Comparison of ENCODE assay signal across 1 cellular context in genomic region chr14:94394025-94394493, GRCh38.
TF ChIP-seq lines count a peak whose summit lies in the region.

No MANE protein-coding gene starts in this region.

TF ChIP-seq in HepG2, 621 proteins besides CTCF, POLR2A, EP300 and RAD21 (continued from another document and continues in another):
- no peak for TF ChIP-seq SKIL (CRISPR knock-in tag; IDR thresholded peaks at IDR 0.05; ENCODE audit: borderline replicate concordance)
- TF ChIP-seq ZBTB7B (CRISPR knock-in tag; IDR thresholded peaks at IDR 0.05) = no peak
- no peak for TF ChIP-seq ZNF674 (CRISPR knock-in tag; IDR thresholded peaks at IDR 0.05; ENCODE audit: low read depth)
- TF ChIP-seq NFYC (CRISPR knock-in tag; IDR thresholded peaks at IDR 0.05) = no peak
- TF ChIP-seq ZNF20 (CRISPR knock-in tag; IDR thresholded peaks at IDR 0.05) = no peak
- TF ChIP-seq KLF6 (CRISPR knock-in tag; IDR thresholded peaks at IDR 0.05) = no peak
- TF ChIP-seq ZNF446 (CRISPR knock-in tag; IDR thresholded peaks at IDR 0.05) = no peak
- no peak for TF ChIP-seq HNRNPUL1 (IDR thresholded peaks at IDR 0.05; ENCODE audit: low read depth, low read length)
- no peak for TF ChIP-seq GABPA (IDR thresholded peaks at IDR 0.05; ENCODE audit: low read depth, low read length)
- no peak; the same call in 1 of the 2 replicates for TF ChIP-seq GABPA (CRISPR knock-in tag; IDR thresholded peaks at IDR 0.05; ENCODE audit: low read depth)
- TF ChIP-seq MED13 (CRISPR knock-in tag; IDR thresholded peaks at IDR 0.05) = no peak
- no peak for TF ChIP-seq NKX3-1 (CRISPR knock-in tag; IDR thresholded peaks at IDR 0.05)
- TF ChIP-seq ZNF225 (CRISPR knock-in tag; IDR thresholded peaks at IDR 0.05) = no peak
- no peak for TF ChIP-seq ZNF543 (CRISPR knock-in tag; IDR thresholded peaks at IDR 0.05)
- TF ChIP-seq ZNF343 (CRISPR knock-in tag; IDR thresholded peaks at IDR 0.05) = no peak
- TF ChIP-seq ZNF101 (CRISPR knock-in tag; IDR thresholded peaks at IDR 0.05; ENCODE audit: borderline replicate concordance, low read depth) = no peak
- TF ChIP-seq KLF9 (CRISPR knock-in tag; IDR thresholded peaks at IDR 0.05; ENCODE audit: low read depth) = no peak
- no peak for TF ChIP-seq ZNF501 (CRISPR knock-in tag; IDR thresholded peaks at IDR 0.05)
- TF ChIP-seq PRPF4 (IDR thresholded peaks at IDR 0.05; ENCODE audit: low read depth, low read length, poor library complexity, severe bottlenecking) = no peak
- TF ChIP-seq MIXL1 (CRISPR knock-in tag; IDR thresholded peaks at IDR 0.05) = peak; percentile 69
- TF ChIP-seq DZIP1 (CRISPR knock-in tag; IDR thresholded peaks at IDR 0.05) = no peak
- no peak for TF ChIP-seq PHB2 (IDR thresholded peaks at IDR 0.05; ENCODE audit: partially characterized antibody)
- no peak for TF ChIP-seq ZNF577 (CRISPR knock-in tag; IDR thresholded peaks at IDR 0.05; ENCODE audit: borderline replicate concordance, low read depth)
- TF ChIP-seq SP5 (CRISPR knock-in tag; IDR thresholded peaks at IDR 0.05; ENCODE audit: borderline replicate concordance, low read depth) = no peak
- no peak for TF ChIP-seq ZNF530 (CRISPR knock-in tag; IDR thresholded peaks at IDR 0.05; ENCODE audit: low read depth)
- TF ChIP-seq SALL2 (CRISPR knock-in tag; IDR thresholded peaks at IDR 0.05) = no peak
- TF ChIP-seq FIP1L1 (IDR thresholded peaks at IDR 0.05; ENCODE audit: borderline replicate concordance, insufficient read depth, low read depth, low read length) = no peak
- TF ChIP-seq CBX5 (CRISPR knock-in tag; IDR thresholded peaks at IDR 0.05; ENCODE audit: borderline replicate concordance) = no peak
- TF ChIP-seq LRRFIP1 (CRISPR knock-in tag; conservative IDR thresholded peaks at IDR 0.05) = no peak
- TF ChIP-seq RXRB (CRISPR knock-in tag; IDR thresholded peaks at IDR 0.05; ENCODE audit: borderline replicate concordance) = peak; percentile 62; the same call in 1 of the 2 replicates
- TF ChIP-seq ZNF235 (CRISPR knock-in tag; IDR thresholded peaks at IDR 0.05; ENCODE audit: borderline replicate concordance) = no peak
- no peak for TF ChIP-seq THYN1 (CRISPR knock-in tag; IDR thresholded peaks at IDR 0.05; ENCODE audit: borderline replicate concordance, low read depth)
- TF ChIP-seq CCDC6 (CRISPR knock-in tag; IDR thresholded peaks at IDR 0.05) = no peak
- no peak for TF ChIP-seq PRMT3 (CRISPR knock-in tag; IDR thresholded peaks at IDR 0.05; ENCODE audit: borderline replicate concordance, low read depth)
- TF ChIP-seq ZNF792 (CRISPR knock-in tag; IDR thresholded peaks at IDR 0.05) = no peak
- TF ChIP-seq TP53 (CRISPR knock-in tag; conservative IDR thresholded peaks at IDR 0.05) = no peak
- TF ChIP-seq TEF (CRISPR knock-in tag; IDR thresholded peaks at IDR 0.05) = no peak
- TF ChIP-seq CHD2 (IDR thresholded peaks at IDR 0.05; ENCODE audit: low read depth, low read length) = no peak
- TF ChIP-seq ZNF780A (CRISPR knock-in tag; IDR thresholded peaks at IDR 0.05) = no peak
- TF ChIP-seq ZNF33A (CRISPR knock-in tag; IDR thresholded peaks at IDR 0.05; ENCODE audit: borderline replicate concordance) = no peak
- 0 out of 2 replicates have a peak, but pooled peaks have one; percentile 18 for TF ChIP-seq U2AF2 (IDR thresholded peaks at IDR 0.05; ENCODE audit: low read depth, low read length)
- TF ChIP-seq ZNF777 (CRISPR knock-in tag; IDR thresholded peaks at IDR 0.05) = no peak
- no peak for TF ChIP-seq ZNF800 (CRISPR knock-in tag; IDR thresholded peaks at IDR 0.05)
- no peak for TF ChIP-seq JDP2 (CRISPR knock-in tag; IDR thresholded peaks at IDR 0.05; ENCODE audit: borderline replicate concordance)
- TF ChIP-seq ZNF766 (CRISPR knock-in tag; IDR thresholded peaks at IDR 0.05; ENCODE audit: borderline replicate concordance) = no peak
- TF ChIP-seq PCBP1 (IDR thresholded peaks at IDR 0.05; ENCODE audit: borderline replicate concordance, low read depth, low read length) = no peak
- 0 out of 2 replicates have a peak, but pooled peaks have one; percentile 3 for TF ChIP-seq ZFY (CRISPR knock-in tag; IDR thresholded peaks at IDR 0.05)
- TF ChIP-seq ZIK1 (CRISPR knock-in tag; IDR thresholded peaks at IDR 0.05; ENCODE audit: borderline replicate concordance, low read depth) = no peak
- TF ChIP-seq SMARCC2 (IDR thresholded peaks at IDR 0.05) = no peak
- TF ChIP-seq GATAD1 (CRISPR knock-in tag; IDR thresholded peaks at IDR 0.05) = no peak; the same call in 1 of the 2 replicates
- TF ChIP-seq KMT2B (CRISPR knock-in tag; IDR thresholded peaks at IDR 0.05) = no peak; the same call in 1 of the 2 replicates
- peak; percentile 20; the same call in 1 of the 2 replicates for TF ChIP-seq FOSL2 (CRISPR knock-in tag; IDR thresholded peaks at IDR 0.05)
- peak; percentile 53; the same call in 1 of the 2 replicates for TF ChIP-seq ZNF652 (CRISPR knock-in tag; IDR thresholded peaks at IDR 0.05; ENCODE audit: borderline replicate concordance, low read depth)
- no peak for TF ChIP-seq FOXO1 (CRISPR knock-in tag; IDR thresholded peaks at IDR 0.05)
- TF ChIP-seq PAWR (CRISPR knock-in tag; IDR thresholded peaks at IDR 0.05; ENCODE audit: borderline replicate concordance) = no peak
- no peak for TF ChIP-seq MAFG (CRISPR knock-in tag; IDR thresholded peaks at IDR 0.05)
- TF ChIP-seq MEIS2 (CRISPR knock-in tag; IDR thresholded peaks at IDR 0.05) = no peak
- TF ChIP-seq ZNF775 (CRISPR knock-in tag; IDR thresholded peaks at IDR 0.05; ENCODE audit: borderline replicate concordance) = no peak
- no peak for TF ChIP-seq HMGXB3 (CRISPR knock-in tag; IDR thresholded peaks at IDR 0.05; ENCODE audit: borderline replicate concordance)
- no peak for TF ChIP-seq ZNF484 (CRISPR knock-in tag; IDR thresholded peaks at IDR 0.05; ENCODE audit: borderline replicate concordance, low read depth)
- TF ChIP-seq ZNF430 (CRISPR knock-in tag; IDR thresholded peaks at IDR 0.05) = 0 out of 2 replicates have a peak, but pooled peaks have one; percentile 45
- TF ChIP-seq ZNF383 (CRISPR knock-in tag; IDR thresholded peaks at IDR 0.05; ENCODE audit: borderline replicate concordance) = no peak
- no peak for TF ChIP-seq MBD4 (IDR thresholded peaks at IDR 0.05; ENCODE audit: borderline replicate concordance, low read length)
- TF ChIP-seq ZNF569 (CRISPR knock-in tag; IDR thresholded peaks at IDR 0.05; ENCODE audit: borderline replicate concordance) = no peak
- TF ChIP-seq HOXD1 (CRISPR knock-in tag; IDR thresholded peaks at IDR 0.05) = no peak
- no peak for TF ChIP-seq MEF2D (CRISPR knock-in tag; IDR thresholded peaks at IDR 0.05)
